In genomic region chr6:30690403-30691207, GRCh38 we compare ENCODE assay signal across 8 cellular contexts. TPM values are rescaled to one million over a fixed set of nuclear protein-coding genes. Genes with fewer than 3 reads are reported as not detected.
DNase-seq lines count a peak whose midpoint lies in the region; ATAC-seq and TF ChIP-seq lines count a peak whose summit lies in the region.

A gene with protein sequence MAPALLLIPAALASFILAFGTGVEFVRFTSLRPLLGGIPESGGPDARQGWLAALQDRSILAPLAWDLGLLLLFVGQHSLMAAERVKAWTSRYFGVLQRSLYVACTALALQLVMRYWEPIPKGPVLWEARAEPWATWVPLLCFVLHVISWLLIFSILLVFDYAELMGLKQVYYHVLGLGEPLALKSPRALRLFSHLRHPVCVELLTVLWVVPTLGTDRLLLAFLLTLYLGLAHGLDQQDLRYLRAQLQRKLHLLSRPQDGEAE (minus strand): TSS chr6:30690984. CDS start chr6:30690974, 10 bp downstream.

- H3K4me1 ChIP-seq in fibroblast of lung (ENCODE audit: control insufficient read depth, extremely low read depth, insufficient read depth, low read length): peaks cover 29% of the 10 kb centered on the region

- POLR2A ChIA-PET in RWPE1 (lab: Yijun Ruan, JAX; ENCODE audit: low non-redundant PET): interaction anchor here (0.6 to 2.9 kb wide), 4 partner anchors 13 to 31 kb away, joined by 3 to 12 read pairs (median 3); partner anchors contain the start of gene MDC1

- H3K4me3 ChIP-seq in AG09309 (ENCODE audit: control insufficient read depth, low read depth, low read length) (peak within 1 kb of the TSS; percentile 83), fibroblast of lung (replicated peaks in 1 of 4; ENCODE audit: control extremely low read depth in 1 of 4, insufficient read depth in 1 of 4, low read depth in 3 of 4, low read length in 4 of 4) (peak within 1 kb of the TSS; percentile 75 to 95 (median 81))

- H3K9me3 ChIP-seq in fibroblast of lung (ENCODE audit: control insufficient read depth, insufficient read depth, low read depth, low read length): no peaks in the 10 kb centered on the region

- H3K9me3 Mint-ChIP-seq in activated T-helper 2 cell treated with anti-CD3 and anti-CD28 coated beads, Interferon-gamma antibody, Interleukin-2, Interleukin-4, amounts not matched to agents 10 μg/mL and 5 μg/mL and 100 μg/mL, durations not matched to agents 14 hours and 24 hours and 36 hours: no peaks in the 10 kb centered on the region
- no peaks in the 10 kb centered on the region for H3K9me3 Mint-ChIP-seq in naive B cell

- DNase-seq in AG09309 (ENCODE audit: low read depth) (no peak), M059J (ENCODE audit: low read depth) (peak; percentile 96), RWPE1 (ENCODE audit: low spot score) (peak; percentile 89), fibroblast of lung (ENCODE audit: low read depth in 2 of 2) (peak; percentile 77 to 80), naive B cell (peak; percentile 53)
- peak; percentile 56 for DNase-seq in activated T-helper 2 cell treated with anti-CD3 and anti-CD28 coated beads, Interferon-gamma antibody, Interleukin-2, Interleukin-4, amounts not matched to agents 10 μg/mL and 5 μg/mL and 100 μg/mL, durations not matched to agents 14 hours and 24 hours and 36 hours (ENCODE audit: low spot score)
- peak; percentile 89 for DNase-seq in stimulated activated naive CD8-positive, alpha-beta T cell treated with anti-CD3 and anti-CD28 coated beads, Interleukin-15, Interleukin-2, amounts not matched to agents 100 U/mL and 50 U/mL, for 24 hours

- peak within 1 kb of the TSS; percentile 97 for H2AFZ ChIP-seq in fibroblast of lung (ENCODE audit: low read length)

- peaks cover 31% of the 10 kb centered on the region for H3K4me1 Mint-ChIP-seq in activated T-helper 2 cell treated with anti-CD3 and anti-CD28 coated beads, Interferon-gamma antibody, Interleukin-2, Interleukin-4, amounts not matched to agents 10 μg/mL and 5 μg/mL and 100 μg/mL, durations not matched to agents 14 hours and 24 hours and 36 hours (ENCODE audit: low read depth)
- peaks cover 46 to 54% (median 49%) of the 10 kb centered on the region in 3 donors for H3K4me1 Mint-ChIP-seq in naive B cell

- TF ChIP-seq CTCF in AG09309 (IDR thresholded peaks at IDR 0.05; ENCODE audit: control insufficient read depth, insufficient read depth, low read depth, low read length, missing control alignments): no peak
- no peak for TF ChIP-seq CTCF in RWPE1 (conservative IDR thresholded peaks at IDR 0.05; ENCODE audit: low read depth)
- TF ChIP-seq CTCF in fibroblast of lung (conservative IDR thresholded peaks at IDR 0.05 in 1 of 2, IDR thresholded peaks at IDR 0.05 in 1 of 2; ENCODE audit: low read depth in 1 of 2, low read length in 2 of 2): no peak

- H3K27ac Mint-ChIP-seq in activated T-helper 2 cell treated with anti-CD3 and anti-CD28 coated beads, Interferon-gamma antibody, Interleukin-2, Interleukin-4, amounts not matched to agents 10 μg/mL and 5 μg/mL and 100 μg/mL, durations not matched to agents 14 hours and 24 hours and 36 hours: peak within 1 kb of the TSS; percentile 82
- H3K27ac Mint-ChIP-seq in naive B cell: peak within 1 kb of the TSS; percentile 87 to 98 (median 90)

- peaks cover 39% of the 10 kb centered on the region for H3K79me2 ChIP-seq in fibroblast of lung (ENCODE audit: control insufficient read depth, insufficient read depth, low read length)

- H3K27me3 ChIP-seq in fibroblast of lung (ENCODE audit: control insufficient read depth, insufficient read depth, low read length): no peaks in the 10 kb centered on the region

- H3K4me3 Mint-ChIP-seq in activated T-helper 2 cell treated with anti-CD3 and anti-CD28 coated beads, Interferon-gamma antibody, Interleukin-2, Interleukin-4, amounts not matched to agents 10 μg/mL and 5 μg/mL and 100 μg/mL, durations not matched to agents 14 hours and 24 hours and 36 hours (ENCODE audit: low read depth): peak within 1 kb of the TSS; percentile 97
- peak within 1 kb of the TSS; percentile 93 to 100 (median 98) for H3K4me3 Mint-ChIP-seq in naive B cell

- H3K36me3 ChIP-seq in fibroblast of lung (ENCODE audit: control insufficient read depth, insufficient read depth, low read length): no peaks in the 10 kb centered on the region

- peaks cover 13% of the 10 kb centered on the region for H3K36me3 Mint-ChIP-seq in activated T-helper 2 cell treated with anti-CD3 and anti-CD28 coated beads, Interferon-gamma antibody, Interleukin-2, Interleukin-4, amounts not matched to agents 10 μg/mL and 5 μg/mL and 100 μg/mL, durations not matched to agents 14 hours and 24 hours and 36 hours (ENCODE audit: low read depth)
- H3K36me3 Mint-ChIP-seq in naive B cell: peaks cover 0 to 10% of the 10 kb centered on the region in 2 donors

- ATAC-seq in GM19438 (IDR thresholded peaks at IDR 0.05; ENCODE audit: low read depth, unreplicated experiment) (peak; percentile 25), naive B cell (ENCODE audit: low read depth in 2 of 2) (peak in 1 of 2 donors; percentile 6)
- ATAC-seq in stimulated activated naive CD8-positive, alpha-beta T cell treated with anti-CD3 and anti-CD28 coated beads, Interleukin-15, Interleukin-2, amounts not matched to agents 100 U/mL and 50 U/mL, for 24 hours: peak; percentile 44

- no peaks in the 10 kb centered on the region for H3K27me3 Mint-ChIP-seq in activated T-helper 2 cell treated with anti-CD3 and anti-CD28 coated beads, Interferon-gamma antibody, Interleukin-2, Interleukin-4, amounts not matched to agents 10 μg/mL and 5 μg/mL and 100 μg/mL, durations not matched to agents 14 hours and 24 hours and 36 hours (ENCODE audit: low read depth)
- H3K27me3 Mint-ChIP-seq in naive B cell: no peaks in the 10 kb centered on the region

- H3K9ac ChIP-seq in fibroblast of lung (ENCODE audit: insufficient read depth, low read length): peak within 1 kb of the TSS; percentile 69

- H3K27ac ChIP-seq in RWPE1: peak within 1 kb of the TSS; percentile 97
- H3K27ac ChIP-seq in fibroblast of lung (ENCODE audit: insufficient read depth, low read length): peak within 1 kb of the TSS; percentile 99

- intact Hi-C loops in activated T-helper 2 cell treated with anti-CD3 and anti-CD28 coated beads, Interferon-gamma antibody, Interleukin-2, Interleukin-4, amounts not matched to agents 10 μg/mL and 5 μg/mL and 100 μg/mL, durations not matched to agents 14 hours and 24 hours and 36 hours (cut with micrococcal nuclease): no loop called here

- peak within 1 kb of the TSS; percentile 96 for H3K4me2 ChIP-seq in fibroblast of lung (ENCODE audit: extremely low read depth, insufficient read depth, low read length)

- no peaks in the 10 kb centered on the region for H4K20me1 ChIP-seq in fibroblast of lung (ENCODE audit: control insufficient read depth, extremely low read depth, insufficient read depth, low read length)

- CTCF ChIA-PET in RWPE1 (lab: Yijun Ruan, JAX): interaction anchor here (1.6 kb wide), 1 partner anchor 32 kb away, joined by 8 read pairs; no protein-coding TSS in a partner anchor

RNA-seq across cellular contexts. Expression of the gene that starts here (rescaled TPM):
- 36.3 and 38.2 TPM in 2 replicates for total RNA-seq in M059J (2014; rRNA removed; shearing (Covaris generic))
- 23.1 and 24.2 TPM in 2 replicates for total RNA-seq in activated T-helper 2 cell treated with anti-CD3 and anti-CD28 coated beads, Interferon-gamma antibody, Interleukin-2, Interleukin-4, amounts not matched to agents 10 μg/mL and 5 μg/mL and 100 μg/mL, durations not matched to agents 14 hours and 24 hours and 36 hours
- total RNA-seq in fibroblast of lung: 1.5 and 2.5 TPM in 2 replicates
- 18.3 and 39.6 TPM in 2 replicates for polyA plus RNA-seq in fibroblast of lung
- 21.5 and 46.7 TPM in 2 replicates for polyA plus RNA-seq in fibroblast of lung (2012)
- 66.6 and 131 TPM in 2 replicates for polyA minus RNA-seq in fibroblast of lung (ENCODE audit: low replicate concordance)
- polyA plus RNA-seq in naive B cell (ENCODE audit: low read depth in 6 of 6): 10 to 100 TPM; 37.3 to 72.1 (median 45.4) TPM
